ENCODE assay signal across 19 cellular contexts in genomic region chr6:163496205-163496604, GRCh38.
DNase-seq lines count a peak whose midpoint lies in the region; ATAC-seq, FAIRE-seq and TF ChIP-seq lines count a peak whose summit lies in the region.
"Had no signal": no experiment of that assay in that cellular context is flagged by ENCODE, and none has a peak within 500 bp of the region (broad histone marks: within the 10 kb centered on the region; RNA-seq: fewer than 3 reads in every experiment).

No MANE protein-coding gene starts in this region.

- TF ChIP-seq RAD21 in K562 (CRISPR knock-in tag; conservative IDR thresholded peaks at IDR 0.05 in 1 of 2, IDR thresholded peaks at IDR 0.05 in 1 of 2), result no peak

- in situ Hi-C loops in K562 (cut with MboI) (no loop called here), gastrocnemius medialis (cut with MboI; ENCODE audit: low sequenced_read_pairs in 4 of 4) (no loop called here)

- intact Hi-C loops in K562 (cut with micrococcal nuclease), result no loop called here
- intact Hi-C loops in gastrocnemius medialis (cut with DNase I; ENCODE audit: low total_unique reads), result no loop called here

- H3K9ac ChIP-seq in H9 (ENCODE audit: extremely low read depth, insufficient read length, low read length) (no peak overlapping the region), K562 (ENCODE audit: insufficient read depth in 1 of 2, low read depth in 2 of 2, low read length in 2 of 2) (no peak overlapping the region)

- peaks cover 0 to 3% of the 10 kb centered on the region in 2 experiments; a peak in 2 of 5 replicates for H3K9me3 Mint-ChIP-seq in H9
- peaks cover 9% of the 10 kb centered on the region for H3K9me3 Mint-ChIP-seq in stimulated activated memory B cell treated with anti-CD40 and anti-IgM and Interleukin-4, amounts not matched to agents 10 μg/mL and 1 μg/mL and 100 μg/mL, for 72 hours

- H3T11ph ChIP-seq in H9 (ENCODE audit: low read length), result no peak overlapping the region

- H3K36me3 ChIP-seq in K562 (ENCODE audit: control insufficient read depth, insufficient read depth, low read length), result peaks cover 6% of the 10 kb centered on the region; the same call in 1 of the 3 replicates
- H3K36me3 ChIP-seq in gastrocnemius medialis, result no peaks in the 10 kb centered on the region

- H3K36me3 Mint-ChIP-seq in H9 (ENCODE audit: insufficient read depth in 1 of 3, low read depth in 3 of 3), result peaks cover 0 to 15% (median 7%) of the 10 kb centered on the region in 3 experiments; a peak in 4 of 7 replicates
- peaks cover 24% of the 10 kb centered on the region for H3K36me3 Mint-ChIP-seq in stimulated activated memory B cell treated with anti-CD40 and anti-IgM and Interleukin-4, amounts not matched to agents 10 μg/mL and 1 μg/mL and 100 μg/mL, for 72 hours

- no peak overlapping the region for H2AK5ac ChIP-seq in H9 (ENCODE audit: insufficient read length, low read length)

- peaks cover under 1% of the 10 kb centered on the region; the same call in 1 of the 2 replicates for H3K4me1 ChIP-seq in H9 (ENCODE audit: insufficient read depth, low read length)
- H3K4me1 ChIP-seq in K562 (replicated peaks in 1 of 2; ENCODE audit: control insufficient read depth in 2 of 2, insufficient read depth in 2 of 2, low read length in 2 of 2), result peaks cover 0 to 3% of the 10 kb centered on the region in 2 experiments; a peak in 1 of 5 replicates
- H3K4me1 ChIP-seq in gastrocnemius medialis, result peaks cover 92 to 93% of the 10 kb centered on the region in 2 donors
- H3K4me1 ChIP-seq: BE2C had no signal

- no peaks in the 10 kb centered on the region for H3K23me2 ChIP-seq in H9 (ENCODE audit: insufficient read length, low read depth, low read length, poor library complexity, severe bottlenecking)

- H3K4me3 ChIP-seq in K562 (no peak overlapping the region), gastrocnemius medialis (no peak overlapping the region)

- H2AFZ ChIP-seq in H9 (ENCODE audit: low read length), result no peak overlapping the region
- no peak overlapping the region for H2AFZ ChIP-seq in K562 (ENCODE audit: low read depth, low read length)

- H3K9me1 ChIP-seq in K562 (ENCODE audit: control insufficient read depth, insufficient read depth, low read length), result peaks cover 4% of the 10 kb centered on the region

- no CpG with 5 or more reads among the region's 1 CpG for WGBS in H9 (ENCODE audit: extremely low coverage, insufficient read length, low lambda C conversion rate)
- WGBS in K562 (ENCODE audit: insufficient coverage, low coverage, missing lambda C conversion rate), result 85% methylated on average over 1 of the region's 1 CpG

- BruUV-seq in K562 (replicated peaks; lab: Mats Ljungman, UMichigan), result no TSS peak

- no peak overlapping the region for H3K4me3 Mint-ChIP-seq in H9
- no peak overlapping the region for H3K4me3 Mint-ChIP-seq in stimulated activated memory B cell treated with anti-CD40 and anti-IgM and Interleukin-4, amounts not matched to agents 10 μg/mL and 1 μg/mL and 100 μg/mL, for 72 hours
- H3K4me3 Mint-ChIP-seq: CD4-positive, alpha-beta memory T cell had no signal

- H3K27ac ChIP-seq in H9 (ENCODE audit: insufficient read length, low read depth, low read length) (no peak overlapping the region), K562 (ENCODE audit: extremely low read depth, low read depth, low read length) (no peak overlapping the region), gastrocnemius medialis (peak overlapping the region; percentile 35 to 84 (median 76))

- no peak for DNase-seq in H9
- DNase-seq in K562 (ENCODE audit: extremely low read depth in 1 of 4, low spot score in 3 of 4), result no peak
- DNase-seq in gastrocnemius medialis, result no peak
- DNase-seq in SHP77 (lab: John Stamatoyannopoulos, UW), result no peak
- no peak for DNase-seq in NCI-H2196 treated with DMSO at 0.1 percent for 48 hours (lab: John Stamatoyannopoulos, UW; ENCODE audit: unreplicated experiment)
- DNase-seq: BE2C; CD4-positive, alpha-beta memory T cell; DND-41; GF-D8; NCI-H1048; NCI-H146; NCI-H345; NCI-H526 treated with DMSO at 0.1 percent for 48 hours; NK-92 treated with Interleukin-12 subunit alpha and Interleukin-12 subunit beta, amount 100 ng/mL, for 24 hours; PC-3 had no signal

- H3K14ac ChIP-seq in H9 (ENCODE audit: insufficient read depth, low read length), result no peak overlapping the region

- CTCF ChIA-PET in K562 (lab: Yijun Ruan, JAX; ENCODE audit: low intra/inter-chr PET ratio), result no interaction called here

- no peak overlapping the region for H4K8ac ChIP-seq in H9 (replicated peaks; ENCODE audit: insufficient read length, low read depth, low read length)

- H2BK20ac ChIP-seq in H9 (ENCODE audit: low read depth, low read length, poor library complexity, severe bottlenecking), result no peak overlapping the region

- peaks cover 3% of the 10 kb centered on the region for H3K79me1 ChIP-seq in H9 (ENCODE audit: insufficient read depth, low read depth, low read length, poor library complexity, severe bottlenecking)

- no peak overlapping the region for H3K4ac ChIP-seq in H9 (ENCODE audit: low read depth, low read length)

- H3K4me1 Mint-ChIP-seq in H9, result peaks cover 12 to 32% of the 10 kb centered on the region in 2 experiments
- peaks cover 30% of the 10 kb centered on the region for H3K4me1 Mint-ChIP-seq in stimulated activated memory B cell treated with anti-CD40 and anti-IgM and Interleukin-4, amounts not matched to agents 10 μg/mL and 1 μg/mL and 100 μg/mL, for 72 hours

- ATAC-seq in GM18519 (IDR thresholded peaks at IDR 0.05; ENCODE audit: low FRiP score, unreplicated experiment) (peak; percentile 54), K562 (peak; percentile 14), gastrocnemius medialis (no peak)
- no peak for ATAC-seq in stimulated activated memory B cell treated with anti-CD40 and anti-IgM and Interleukin-4, amounts not matched to agents 10 μg/mL and 1 μg/mL and 100 μg/mL, for 72 hours
- ATAC-seq: PC-3 had no signal

- H2BK12ac ChIP-seq in H9 (ENCODE audit: insufficient read length, low read depth, low read length), result no peak overlapping the region

- H3K9me3 ChIP-seq in H9 (ENCODE audit: control insufficient read depth, low read depth, low read length), result no peaks in the 10 kb centered on the region
- no peaks in the 10 kb centered on the region for H3K9me3 ChIP-seq in K562 (replicated peaks; ENCODE audit: control insufficient read depth, insufficient read depth, low read depth, low read length)
- no peaks in the 10 kb centered on the region for H3K9me3 ChIP-seq in gastrocnemius medialis
- H3K9me3 ChIP-seq: BE2C had no signal

- no peaks in the 10 kb centered on the region for H3K27me3 ChIP-seq in H9 (ENCODE audit: insufficient read depth, low read length)
- H3K27me3 ChIP-seq in K562 (ENCODE audit: control insufficient read depth in 2 of 2, insufficient read depth in 2 of 2, low read length in 2 of 2), result no peaks in the 10 kb centered on the region
- no peaks in the 10 kb centered on the region for H3K27me3 ChIP-seq in gastrocnemius medialis
- H3K27me3 ChIP-seq: BE2C had no signal

- H3K27me3 Mint-ChIP-seq in H9 (ENCODE audit: low read depth), result no peaks in the 10 kb centered on the region
- H3K27me3 Mint-ChIP-seq in stimulated activated memory B cell treated with anti-CD40 and anti-IgM and Interleukin-4, amounts not matched to agents 10 μg/mL and 1 μg/mL and 100 μg/mL, for 72 hours, result no peaks in the 10 kb centered on the region
- H3K27me3 Mint-ChIP-seq: CD4-positive, alpha-beta memory T cell had no signal

- H3K23ac ChIP-seq in H9 (ENCODE audit: insufficient read length, low read depth, low read length), result no peak overlapping the region

- TF ChIP-seq POLR2A in K562 (conservative IDR thresholded peaks at IDR 0.05) (no peak), gastrocnemius medialis (IDR thresholded peaks at IDR 0.05) (no peak)

- no peak overlapping the region for H3K56ac ChIP-seq in H9 (ENCODE audit: insufficient read length, low read depth, low read length)

- no peak for FAIRE-seq in K562 (lab: Jason Lieb, UNC)
- FAIRE-seq: H54, HTR-8/SVneo had no signal

- no peak overlapping the region for H4K91ac ChIP-seq in H9 (ENCODE audit: insufficient read length, low read depth, low read length)

- H4K20me1 ChIP-seq in H9 (ENCODE audit: control insufficient read depth, insufficient read depth, insufficient read length) (no peaks in the 10 kb centered on the region), K562 (replicated peaks; ENCODE audit: control insufficient read depth, insufficient read depth, low read length) (no peaks in the 10 kb centered on the region)

- peak overlapping the region in 2 of 3 experiments; percentile 9 to 63; a peak in 3 of 7 replicates for H3K27ac Mint-ChIP-seq in H9
- no peak overlapping the region for H3K27ac Mint-ChIP-seq in stimulated activated memory B cell treated with anti-CD40 and anti-IgM and Interleukin-4, amounts not matched to agents 10 μg/mL and 1 μg/mL and 100 μg/mL, for 72 hours
- H3K27ac Mint-ChIP-seq: CD4-positive, alpha-beta memory T cell had no signal

- no peak overlapping the region for H2BK120ac ChIP-seq in H9 (ENCODE audit: low read depth, low read length, poor library complexity, severe bottlenecking)

- H3K4me2 ChIP-seq in H9 (ENCODE audit: insufficient read depth, insufficient read length, low read length) (no peak overlapping the region), K562 (ENCODE audit: insufficient read depth, low read length) (no peak overlapping the region)

- TF ChIP-seq CTCF in H9 (conservative IDR thresholded peaks at IDR 0.05) (no peak), K562 (IDR thresholded peaks at IDR 0.05 in 2 of 3, conservative IDR thresholded peaks at IDR 0.05 in 1 of 3; ENCODE audit: insufficient read depth in 2 of 3, low read depth in 1 of 3, low read length in 3 of 3) (no peak), gastrocnemius medialis (IDR thresholded peaks at IDR 0.05 in 4 of 5, conservative IDR thresholded peaks at IDR 0.05 in 1 of 5) (no peak)

- H3K79me2 ChIP-seq in H9 (ENCODE audit: insufficient read depth, low read length) (peaks cover 22% of the 10 kb centered on the region; the same call in 1 of the 2 replicates), K562 (ENCODE audit: control insufficient read depth, insufficient read depth, low read length) (peaks cover 99% of the 10 kb centered on the region)

- H2BK15ac ChIP-seq in H9 (ENCODE audit: low read depth, low read length), result no peak overlapping the region

- POLR2A ChIA-PET in K562 (lab: Yijun Ruan, JAX), result interaction anchor here (0.6 kb wide), 1 partner anchor 12 kb away, joined by 4 read pairs; no protein-coding TSS in a partner anchor

- H4K5ac ChIP-seq in H9 (ENCODE audit: insufficient read length, low read depth, low read length), result no peak overlapping the region

- TF ChIP-seq EP300 in K562 (IDR thresholded peaks at IDR 0.05; ENCODE audit: low read length), result no peak

- no peak overlapping the region for H2BK5ac ChIP-seq in H9 (ENCODE audit: insufficient read length, low read length)

- H3K18ac ChIP-seq in H9 (ENCODE audit: insufficient read length, low read depth, low read length), result no peak overlapping the region

Comparison
In these comparisons a context has a peak if more than half of its experiments do, and no peak if none do; other contexts are left out.
1. ATAC-seq: peak in GM18519 (single experiment) and K562 (single experiment); none in gastrocnemius medialis (0 of 2) and stimulated activated memory B cell treated with anti-CD40 and anti-IgM and Interleukin-4, amounts not matched to agents 10 μg/mL and 1 μg/mL and 100 μg/mL, for 72 hours (single experiment).
2. H3K27ac ChIP-seq: peak in gastrocnemius medialis (4 of 4); none in H9 (single experiment) and K562 (single experiment).